Comparison of ENCODE assay signal across 12 cellular contexts in the genomic region with DNA sequence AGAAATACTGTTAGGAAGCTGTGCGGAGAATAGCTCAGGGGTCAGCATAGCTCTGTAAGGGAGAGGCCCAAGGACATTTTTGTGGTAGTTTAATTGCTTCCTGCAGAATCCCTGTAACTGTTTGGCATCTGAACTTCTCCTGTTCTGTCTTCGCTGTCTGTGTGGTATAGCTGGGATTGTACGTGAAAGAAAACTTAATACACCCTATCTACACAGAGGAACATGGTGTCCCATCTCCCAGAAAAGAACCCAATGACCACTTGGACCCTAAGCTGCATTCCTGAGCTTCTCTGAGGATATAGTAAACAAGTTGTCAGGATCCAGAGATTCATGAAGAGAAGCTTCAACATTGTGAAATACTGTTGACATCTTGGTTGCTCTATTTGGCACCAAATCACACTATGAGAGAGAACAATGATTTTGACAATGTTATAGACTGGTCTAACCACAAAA.
DNase-seq lines count a peak whose midpoint lies in the region; ATAC-seq and TF ChIP-seq lines count a peak whose summit lies in the region.
"Had no signal": no experiment of that assay in that cellular context is flagged by ENCODE, and none has a peak within 500 bp of the region (broad histone marks: within the 10 kb centered on the region; RNA-seq: fewer than 3 reads in every experiment).

No MANE protein-coding gene starts in this region.

- H3K4me3 ChIP-seq in right atrium auricular region: no peak overlapping the region
- no peak overlapping the region for H3K4me3 ChIP-seq in astrocyte of the cerebellum (ENCODE audit: low read depth, low read length)

- peaks cover 0 to 13% of the 10 kb centered on the region in 2 donors for H3K9me3 ChIP-seq in right atrium auricular region

- no peaks in the 10 kb centered on the region for H3K36me3 ChIP-seq in right atrium auricular region

- H3K27me3 ChIP-seq in right atrium auricular region: no peaks in the 10 kb centered on the region

- DNase-seq in Right ventricle myocardium inferior (ENCODE audit: missing footprints): no peak
- no peak for DNase-seq in right atrium auricular region (ENCODE audit: low spot score)
- peak; percentile 71 for DNase-seq in astrocyte of the cerebellum (ENCODE audit: low read depth)
- no peak for DNase-seq in left lobe of liver (ENCODE audit: low spot score)
- DNase-seq in activated CD4-positive, CD25-positive, alpha-beta regulatory T cell treated with anti-CD3 and anti-CD28 coated beads, Interleukin-2, amount 50 U/mL, for 72 hours: no peak
- DNase-seq in germinal center (ENCODE audit: low spot score): no peak
- DNase-seq: activated naive CD8-positive, alpha-beta T cell treated with anti-CD3 and anti-CD28 coated beads, Interleukin-2, amount 10 ng/mL, durations not matched to agents 7 days and 5 days; glutamatergic neuron; naive thymus-derived CD8-positive, alpha-beta T cell; NCI-H510A had no signal

- intact Hi-C loops in Right ventricle myocardium inferior (cut with DNase I): no loop called here

- peak overlapping the region in 1 of 2 donors; percentile 30 for H3K27ac ChIP-seq in right atrium auricular region

- in situ Hi-C loops in astrocyte of the cerebellum (cut with HindIII; ENCODE audit: low sequenced_read_pairs): no loop called here

- ATAC-seq in Right ventricle myocardium inferior (peak; percentile 46), left lobe of liver (peak; percentile 77), HG02571 (IDR thresholded peaks at IDR 0.05; ENCODE audit: unreplicated experiment) (no peak), esophagus mucosa (no peak)
- ATAC-seq: naive thymus-derived CD8-positive, alpha-beta T cell had no signal

- peaks cover 0 to 38% of the 10 kb centered on the region in 2 donors for H3K4me1 ChIP-seq in right atrium auricular region

- TF ChIP-seq CTCF in right atrium auricular region (IDR thresholded peaks at IDR 0.05) (no peak), astrocyte of the cerebellum (IDR thresholded peaks at IDR 0.05; ENCODE audit: low read depth, low read length, missing control alignments) (no peak)

Comparison
In these comparisons a context has a peak if more than half of its experiments do, and no peak if none do; other contexts are left out.
1. ATAC-seq: peak in Right ventricle myocardium inferior (single experiment) and left lobe of liver (single experiment); none in HG02571 (single experiment) and esophagus mucosa (single experiment).